ENCODE assay signal across 33 cellular contexts in genomic region chr2:124112255-124112654, GRCh38.
"Had no signal": no experiment of that assay in that cellular context is flagged by ENCODE, and none has a peak within 500 bp of the region (broad histone marks: within the 10 kb centered on the region; RNA-seq: fewer than 3 reads in every experiment).

No MANE protein-coding gene starts in this region.

- H3K4me1 ChIP-seq: adrenal gland had no signal

- H3K27me3 ChIP-seq: adrenal gland had no signal

- ATAC-seq: activated naive CD4-positive, alpha-beta T cell treated with anti-CD3 and anti-CD28 coated beads, Interleukin-2, amount 50 U/mL, for 72 hours; activated T-cell treated with anti-CD3 and anti-CD28 coated beads, Interleukin-2, amount 50 U/mL, for 4 hours had no signal

- H3K9me3 ChIP-seq: adrenal gland had no signal

- DNase-seq: activated B cell treated with CpG ODN at 0.5 μM for 24 hours; activated CD4-positive, alpha-beta memory T cell treated with anti-CD3 and anti-CD28 coated beads for 36 hours; activated CD4-positive, alpha-beta T cell treated with anti-CD3 and anti-CD28 coated beads for 4 hours; activated CD4-positive, alpha-beta T cell treated with anti-CD3 and anti-CD28 coated beads, Interleukin-2, amount 50 U/mL, for 1 hour; activated CD4-positive, CD25-positive, alpha-beta regulatory T cell treated with anti-CD3 and anti-CD28 coated beads, Interleukin-2, amount 50 U/mL, for 72 hours; activated CD8-positive, alpha-beta memory T cell treated with anti-CD3 and anti-CD28 coated beads, Interleukin-2, amount 50 U/mL, for 4 hours; activated gamma-delta T cell treated with Interleukin-2 at 50 U/mL for 16 hours; activated naive CD4-positive, alpha-beta T cell treated with anti-CD3 and anti-CD28 coated beads for 36 hours; activated T-cell treated with anti-CD3 and anti-CD28 coated beads for 4 hours; activated T-cell treated with anti-CD3 and anti-CD28 coated beads, Interleukin-2, amount 50 U/mL, for 4 hours; adrenal gland; NCI-H1092 treated with DMSO at 0.1 percent for 48 hours; NCI-H1417; NCI-H146; NCI-H187; NCI-H2029 treated with DMSO at 0.1 percent for 48 hours; NCI-H2107; NCI-H2171; NCI-H226; NCI-H510A; NCI-H526 treated with DMSO at 0.1 percent for 48 hours; NCI-H774; NK-92 treated with Interleukin-12 subunit alpha and Interleukin-12 subunit beta, amount 100 ng/mL, for 24 hours; PC-9; Right ventricle myocardium superior; SW 1271; T-helper 1 cell; T-helper 2 cell; T-helper 9 cell had no signal

- H3K4me3 ChIP-seq: adrenal gland, PC-9 had no signal

- H3K36me3 ChIP-seq: adrenal gland had no signal

- H3K27ac ChIP-seq: adrenal gland, KMS-11, PC-9, RWPE1, VCaP had no signal
